In the genomic region with DNA sequence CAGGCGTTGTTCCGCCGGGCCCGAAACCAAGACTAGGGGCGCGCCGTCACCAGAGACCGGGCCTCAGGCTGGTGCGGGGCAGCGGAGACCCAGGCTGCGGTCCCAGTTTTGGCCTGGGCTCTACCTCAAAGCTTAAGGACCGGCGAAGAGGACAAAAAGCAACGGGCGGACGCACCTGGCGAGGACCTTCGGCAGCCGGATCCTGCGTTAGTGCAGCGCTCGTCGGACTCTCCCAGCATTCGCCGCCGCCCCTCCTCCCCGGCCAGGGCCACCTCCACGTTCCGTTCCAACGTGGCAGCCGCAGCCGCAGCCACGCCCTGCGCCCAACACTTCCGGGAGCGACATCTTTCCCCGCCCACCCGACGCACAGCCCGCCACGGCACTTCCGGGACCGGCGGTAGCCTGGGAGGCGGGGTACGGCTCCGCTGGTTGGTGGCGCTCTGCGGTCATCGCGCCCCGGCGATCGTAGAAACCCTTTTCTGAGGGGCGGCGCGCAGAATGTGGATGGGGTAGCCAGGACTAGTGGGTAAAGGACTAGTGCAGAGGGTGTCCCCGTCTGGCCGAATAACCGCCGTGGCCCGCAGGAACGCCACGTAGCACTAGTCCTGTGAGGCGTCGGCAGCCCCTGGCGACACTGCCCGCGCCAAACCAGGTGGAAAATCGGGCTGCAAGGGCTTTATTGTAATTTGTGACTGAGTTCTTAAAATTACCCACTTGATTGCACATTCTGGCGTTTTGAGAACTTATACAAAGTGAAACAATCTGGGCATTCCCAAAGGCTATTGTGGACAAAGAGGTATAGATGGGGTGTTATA, we compare ENCODE assay signal across 8 cellular contexts. TPM values are rescaled to one million over a fixed set of nuclear protein-coding genes. Genes with fewer than 3 reads are reported as not detected.
A peak's percentile ranks its signal among the peaks of the same experiment; 100 is the strongest.
DNase-seq lines count a peak whose midpoint lies in the region; ATAC-seq and TF ChIP-seq lines count a peak whose summit lies in the region.

A gene with protein sequence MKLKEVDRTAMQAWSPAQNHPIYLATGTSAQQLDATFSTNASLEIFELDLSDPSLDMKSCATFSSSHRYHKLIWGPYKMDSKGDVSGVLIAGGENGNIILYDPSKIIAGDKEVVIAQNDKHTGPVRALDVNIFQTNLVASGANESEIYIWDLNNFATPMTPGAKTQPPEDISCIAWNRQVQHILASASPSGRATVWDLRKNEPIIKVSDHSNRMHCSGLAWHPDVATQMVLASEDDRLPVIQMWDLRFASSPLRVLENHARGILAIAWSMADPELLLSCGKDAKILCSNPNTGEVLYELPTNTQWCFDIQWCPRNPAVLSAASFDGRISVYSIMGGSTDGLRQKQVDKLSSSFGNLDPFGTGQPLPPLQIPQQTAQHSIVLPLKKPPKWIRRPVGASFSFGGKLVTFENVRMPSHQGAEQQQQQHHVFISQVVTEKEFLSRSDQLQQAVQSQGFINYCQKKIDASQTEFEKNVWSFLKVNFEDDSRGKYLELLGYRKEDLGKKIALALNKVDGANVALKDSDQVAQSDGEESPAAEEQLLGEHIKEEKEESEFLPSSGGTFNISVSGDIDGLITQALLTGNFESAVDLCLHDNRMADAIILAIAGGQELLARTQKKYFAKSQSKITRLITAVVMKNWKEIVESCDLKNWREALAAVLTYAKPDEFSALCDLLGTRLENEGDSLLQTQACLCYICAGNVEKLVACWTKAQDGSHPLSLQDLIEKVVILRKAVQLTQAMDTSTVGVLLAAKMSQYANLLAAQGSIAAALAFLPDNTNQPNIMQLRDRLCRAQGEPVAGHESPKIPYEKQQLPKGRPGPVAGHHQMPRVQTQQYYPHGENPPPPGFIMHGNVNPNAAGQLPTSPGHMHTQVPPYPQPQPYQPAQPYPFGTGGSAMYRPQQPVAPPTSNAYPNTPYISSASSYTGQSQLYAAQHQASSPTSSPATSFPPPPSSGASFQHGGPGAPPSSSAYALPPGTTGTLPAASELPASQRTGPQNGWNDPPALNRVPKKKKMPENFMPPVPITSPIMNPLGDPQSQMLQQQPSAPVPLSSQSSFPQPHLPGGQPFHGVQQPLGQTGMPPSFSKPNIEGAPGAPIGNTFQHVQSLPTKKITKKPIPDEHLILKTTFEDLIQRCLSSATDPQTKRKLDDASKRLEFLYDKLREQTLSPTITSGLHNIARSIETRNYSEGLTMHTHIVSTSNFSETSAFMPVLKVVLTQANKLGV (minus strand): TSS at position 241 of the 815 bp plus-strand sequence. CDS start 9,217 bp downstream, outside the sequence.

- peak; percentile 93 for ATAC-seq in GM18909 (IDR thresholded peaks at IDR 0.05; ENCODE audit: poor library complexity, unreplicated experiment)
- ATAC-seq in HG03175 (IDR thresholded peaks at IDR 0.05; ENCODE audit: unreplicated experiment), result peak; percentile 93
- peak; percentile 93 for ATAC-seq in WTC11

- H3K9me3 ChIP-seq in AG04450 (ENCODE audit: control insufficient read depth, insufficient read depth, low read length), result peaks cover 2% of the 10 kb centered on the region; the same call in 1 of the 2 replicates

- H3K4me3 ChIP-seq in AG04450 (ENCODE audit: low read depth, low read length) (peak within 1 kb of the TSS; percentile 90), cardiac fibroblast (replicated peaks in 1 of 2; ENCODE audit: low read depth in 2 of 2, low read length in 2 of 2) (peak within 1 kb of the TSS; percentile 74 to 90)

- H3K27ac Mint-ChIP-seq in WTC11, result peak within 1 kb of the TSS; percentile 100

- CTCF ChIA-PET in AG04450 (lab: Charles Lee), result interaction anchor here (0.5 to 1.0 kb wide), 2 partner anchors 144 to 370 kb away, joined by 3 to 5 read pairs; a partner anchor contains a TSS
- CTCF ChIA-PET in WTC11 (lab: Charles Lee), result interaction anchor here (1.0 kb wide), 1 partner anchor 39 kb away, joined by 4 read pairs; no protein-coding TSS in a partner anchor

- DNase-seq in AG04450 (ENCODE audit: low read depth, low spot score) (peak; percentile 85), NCI-H2227 treated with DMSO at 0.1 percent for 48 hours (lab: John Stamatoyannopoulos, UW) (peak; percentile 82), WTC11 (ENCODE audit: low spot score) (peak; percentile 96), cardiac fibroblast (ENCODE audit: low read depth in 2 of 2) (peak; percentile 94 to 97), iPS-NIHi7 (ENCODE audit: extremely low spot score) (peak; percentile 92), smooth muscle cell of the brain vasculature (ENCODE audit: low read depth, low spot score) (peak; percentile 84)

- H3K4me1 Mint-ChIP-seq in WTC11, result peaks cover 33% of the 10 kb centered on the region

- H3K9me3 Mint-ChIP-seq in WTC11, result no peaks in the 10 kb centered on the region

- peak within 1 kb of the TSS; percentile 99 for H3K27ac ChIP-seq in AG04450 (ENCODE audit: low read depth, low read length)

- POLR2A ChIA-PET in AG04450 (lab: Yijun Ruan, JAX) (no interaction called here), WTC11 (lab: Charles Lee) (no interaction called here)

- H3K4me3 Mint-ChIP-seq in WTC11, result peak within 1 kb of the TSS; percentile 93

- TF ChIP-seq CTCF in AG04450 (IDR thresholded peaks at IDR 0.05; ENCODE audit: low read depth, low read length) (peak; percentile 3; the same call in 1 of the 2 replicates), WTC11 (IDR thresholded peaks at IDR 0.05) (no peak), cardiac fibroblast (IDR thresholded peaks at IDR 0.05; ENCODE audit: low read depth, low read length) (no peak)

- H3K27me3 Mint-ChIP-seq in WTC11 (ENCODE audit: low read depth), result no peaks in the 10 kb centered on the region

- peaks cover 25% of the 10 kb centered on the region for H3K36me3 Mint-ChIP-seq in WTC11

- H3K27me3 ChIP-seq in AG04450 (ENCODE audit: control insufficient read depth, insufficient read depth, low read length), result no peaks in the 10 kb centered on the region

TF ChIP-seq in WTC11, 78 proteins besides CTCF, POLR2A, EP300 and RAD21 (continues in another document):
- TF ChIP-seq FOXK1 (CRISPR knock-in tag; IDR thresholded peaks at IDR 0.05) (peak; percentile 82; the same call in 1 of the 2 replicates), TEAD4 (CRISPR knock-in tag; IDR thresholded peaks at IDR 0.05) (no peak), GABPB1 (CRISPR knock-in tag; IDR thresholded peaks at IDR 0.05) (peak; percentile 81), JUN (CRISPR knock-in tag; IDR thresholded peaks at IDR 0.05) (peak; percentile 58; the same call in 1 of the 2 replicates), NFE2L1 (CRISPR knock-in tag; IDR thresholded peaks at IDR 0.05) (peak; percentile 10; the same call in 1 of the 2 replicates), OVOL2 (CRISPR knock-in tag; IDR thresholded peaks at IDR 0.05; ENCODE audit: borderline replicate concordance) (no peak), FOXP1 (CRISPR knock-in tag; IDR thresholded peaks at IDR 0.05; ENCODE audit: borderline replicate concordance) (peak; percentile 90; the same call in 1 of the 2 replicates)
- TF ChIP-seq, protein P1, sequence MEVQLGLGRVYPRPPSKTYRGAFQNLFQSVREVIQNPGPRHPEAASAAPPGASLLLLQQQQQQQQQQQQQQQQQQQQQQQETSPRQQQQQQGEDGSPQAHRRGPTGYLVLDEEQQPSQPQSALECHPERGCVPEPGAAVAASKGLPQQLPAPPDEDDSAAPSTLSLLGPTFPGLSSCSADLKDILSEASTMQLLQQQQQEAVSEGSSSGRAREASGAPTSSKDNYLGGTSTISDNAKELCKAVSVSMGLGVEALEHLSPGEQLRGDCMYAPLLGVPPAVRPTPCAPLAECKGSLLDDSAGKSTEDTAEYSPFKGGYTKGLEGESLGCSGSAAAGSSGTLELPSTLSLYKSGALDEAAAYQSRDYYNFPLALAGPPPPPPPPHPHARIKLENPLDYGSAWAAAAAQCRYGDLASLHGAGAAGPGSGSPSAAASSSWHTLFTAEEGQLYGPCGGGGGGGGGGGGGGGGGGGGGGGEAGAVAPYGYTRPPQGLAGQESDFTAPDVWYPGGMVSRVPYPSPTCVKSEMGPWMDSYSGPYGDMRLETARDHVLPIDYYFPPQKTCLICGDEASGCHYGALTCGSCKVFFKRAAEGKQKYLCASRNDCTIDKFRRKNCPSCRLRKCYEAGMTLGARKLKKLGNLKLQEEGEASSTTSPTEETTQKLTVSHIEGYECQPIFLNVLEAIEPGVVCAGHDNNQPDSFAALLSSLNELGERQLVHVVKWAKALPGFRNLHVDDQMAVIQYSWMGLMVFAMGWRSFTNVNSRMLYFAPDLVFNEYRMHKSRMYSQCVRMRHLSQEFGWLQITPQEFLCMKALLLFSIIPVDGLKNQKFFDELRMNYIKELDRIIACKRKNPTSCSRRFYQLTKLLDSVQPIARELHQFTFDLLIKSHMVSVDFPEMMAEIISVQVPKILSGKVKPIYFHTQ (CRISPR knock-in tag; IDR thresholded peaks at IDR 0.05), result 0 out of 2 replicates have a peak, but pooled peaks have one; percentile 69
- TF ChIP-seq, protein P2, sequence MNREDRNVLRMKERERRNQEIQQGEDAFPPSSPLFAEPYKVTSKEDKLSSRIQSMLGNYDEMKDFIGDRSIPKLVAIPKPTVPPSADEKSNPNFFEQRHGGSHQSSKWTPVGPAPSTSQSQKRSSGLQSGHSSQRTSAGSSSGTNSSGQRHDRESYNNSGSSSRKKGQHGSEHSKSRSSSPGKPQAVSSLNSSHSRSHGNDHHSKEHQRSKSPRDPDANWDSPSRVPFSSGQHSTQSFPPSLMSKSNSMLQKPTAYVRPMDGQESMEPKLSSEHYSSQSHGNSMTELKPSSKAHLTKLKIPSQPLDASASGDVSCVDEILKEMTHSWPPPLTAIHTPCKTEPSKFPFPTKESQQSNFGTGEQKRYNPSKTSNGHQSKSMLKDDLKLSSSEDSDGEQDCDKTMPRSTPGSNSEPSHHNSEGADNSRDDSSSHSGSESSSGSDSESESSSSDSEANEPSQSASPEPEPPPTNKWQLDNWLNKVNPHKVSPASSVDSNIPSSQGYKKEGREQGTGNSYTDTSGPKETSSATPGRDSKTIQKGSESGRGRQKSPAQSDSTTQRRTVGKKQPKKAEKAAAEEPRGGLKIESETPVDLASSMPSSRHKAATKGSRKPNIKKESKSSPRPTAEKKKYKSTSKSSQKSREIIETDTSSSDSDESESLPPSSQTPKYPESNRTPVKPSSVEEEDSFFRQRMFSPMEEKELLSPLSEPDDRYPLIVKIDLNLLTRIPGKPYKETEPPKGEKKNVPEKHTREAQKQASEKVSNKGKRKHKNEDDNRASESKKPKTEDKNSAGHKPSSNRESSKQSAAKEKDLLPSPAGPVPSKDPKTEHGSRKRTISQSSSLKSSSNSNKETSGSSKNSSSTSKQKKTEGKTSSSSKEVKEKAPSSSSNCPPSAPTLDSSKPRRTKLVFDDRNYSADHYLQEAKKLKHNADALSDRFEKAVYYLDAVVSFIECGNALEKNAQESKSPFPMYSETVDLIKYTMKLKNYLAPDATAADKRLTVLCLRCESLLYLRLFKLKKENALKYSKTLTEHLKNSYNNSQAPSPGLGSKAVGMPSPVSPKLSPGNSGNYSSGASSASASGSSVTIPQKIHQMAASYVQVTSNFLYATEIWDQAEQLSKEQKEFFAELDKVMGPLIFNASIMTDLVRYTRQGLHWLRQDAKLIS (CRISPR knock-in tag; IDR thresholded peaks at IDR 0.05; ENCODE audit: borderline replicate concordance), result peak; percentile 80; the same call in 1 of the 2 replicates

RNA-seq across cellular contexts. Expression of the gene that starts here (rescaled TPM):
- 383 and 436 TPM in 2 replicates for polyA plus RNA-seq in AG04450 (2011; rRNA removed)
- polyA minus RNA-seq in AG04450 (2011; rRNA and poly(A)+ RNA removed), result 395 and 404 TPM in 2 replicates
- total RNA-seq in WTC11 (2021), result 106 to 137 TPM (median 122 TPM) in 3 replicates

Comparison
In these comparisons a context has a peak if more than half of its experiments do, and no peak if none do; other contexts are left out.
1. Peak in every context shown above with its lines: DNase-seq, ATAC-seq, H3K4me3 ChIP-seq and H3K27ac ChIP-seq.